In genomic region chr3:151076626-151077025, GRCh38 we compare ENCODE assay signal across 23 cellular contexts.
"Had no signal": no experiment of that assay in that cellular context is flagged by ENCODE, and none has a peak within 500 bp of the region (broad histone marks: within the 10 kb centered on the region; RNA-seq: fewer than 3 reads in every experiment).

No MANE protein-coding gene starts in this region.

- H3K4me1 Mint-ChIP-seq: endodermal cell had no signal

- H3K9me3 ChIP-seq: colonic mucosa, esophagus squamous epithelium, gastrocnemius medialis, gastroesophageal sphincter, heart left ventricle, heart right ventricle had no signal

- DNase-seq: colonic mucosa; cortex of kidney; dermis blood vessel endothelial cell; dorsolateral prefrontal cortex; effector CD4-positive, alpha-beta T cell; effector CD8-positive, alpha-beta T cell; effector memory CD4-positive, alpha-beta T cell; effector memory CD8-positive, alpha-beta T cell; endodermal cell; erythroblast; esophagus squamous epithelium; foreskin fibroblast; foreskin keratinocyte; foreskin melanocyte; gastrocnemius medialis; head of caudate nucleus; heart left ventricle; heart right ventricle had no signal

- H3K27ac Mint-ChIP-seq: dendritic cell treated with granulocyte-macrophage colony-stimulating factor and Interleukin-4, amounts not matched to agents 40 ng/mL and 50 ng/mL, for 4 days; effector memory CD8-positive, alpha-beta T cell; endodermal cell had no signal

- H3K4me3 Mint-ChIP-seq: dendritic cell treated with granulocyte-macrophage colony-stimulating factor and Interleukin-4, amounts not matched to agents 40 ng/mL and 50 ng/mL, for 4 days; effector memory CD8-positive, alpha-beta T cell; endodermal cell had no signal

- H3K9me3 Mint-ChIP-seq: dendritic cell treated with granulocyte-macrophage colony-stimulating factor and Interleukin-4, amounts not matched to agents 40 ng/mL and 50 ng/mL, for 4 days; effector memory CD8-positive, alpha-beta T cell; endodermal cell had no signal

- H3K4me3 ChIP-seq: colonic mucosa, coronary artery, dorsolateral prefrontal cortex, esophagus squamous epithelium, gastrocnemius medialis, gastroesophageal sphincter, heart left ventricle, heart right ventricle had no signal

- H3K27ac ChIP-seq: colonic mucosa, coronary artery, dorsolateral prefrontal cortex, epithelial cell of prostate, esophagus squamous epithelium, foreskin keratinocyte, gastrocnemius medialis, gastroesophageal sphincter, heart left ventricle, heart right ventricle had no signal

- H3K4me1 ChIP-seq: colonic mucosa, esophagus squamous epithelium, foreskin keratinocyte, gastrocnemius medialis, gastroesophageal sphincter, heart left ventricle, heart right ventricle had no signal

- ATAC-seq: effector memory CD8-positive, alpha-beta T cell; esophagus mucosa; foreskin keratinocyte; gastrocnemius medialis; gastroesophageal sphincter; heart left ventricle; heart right ventricle had no signal

- H3K27me3 ChIP-seq: colonic mucosa, gastrocnemius medialis had no signal

- H3K36me3 ChIP-seq: colonic mucosa, esophagus squamous epithelium, gastrocnemius medialis, gastroesophageal sphincter, heart left ventricle, heart right ventricle had no signal
